In the genomic region with DNA sequence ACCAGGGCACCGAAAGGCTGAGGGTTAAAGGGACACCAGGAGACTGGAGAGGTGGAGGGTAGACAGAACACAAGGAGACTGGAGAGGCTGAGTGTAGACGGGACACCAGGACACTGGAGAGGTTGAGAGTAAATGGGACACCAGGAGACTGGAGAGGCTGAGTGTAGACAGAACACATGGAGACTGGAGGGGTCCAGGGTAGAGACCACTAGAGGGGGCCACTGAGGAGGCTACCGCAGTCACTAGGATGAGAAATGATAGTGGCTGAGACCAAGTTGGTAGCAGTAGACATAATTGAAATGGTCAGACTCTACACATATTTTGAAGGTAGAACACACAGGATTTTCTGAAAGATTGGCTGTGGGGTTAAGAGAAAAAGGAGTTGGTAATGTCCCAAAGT, we compare ENCODE assay signal across 1 cellular context.
TF ChIP-seq lines count a peak whose summit lies in the region.

No MANE protein-coding gene starts in this region.

TF ChIP-seq in HCT116, 20 proteins besides CTCF, POLR2A, EP300 and RAD21:
- TF ChIP-seq EGR1 (IDR thresholded peaks at IDR 0.05; ENCODE audit: low read depth) = no peak
- TF ChIP-seq YY1 (IDR thresholded peaks at IDR 0.05; ENCODE audit: extremely low read depth, insufficient replicate concordance, low read depth, low read length) = no peak
- no peak for TF ChIP-seq ELF1 (IDR thresholded peaks at IDR 0.05; ENCODE audit: borderline replicate concordance, low read depth)
- no peak for TF ChIP-seq SIN3A (IDR thresholded peaks at IDR 0.05; ENCODE audit: low read depth)
- no peak for TF ChIP-seq ZFX (IDR thresholded peaks at IDR 0.05)
- TF ChIP-seq CBX3 (IDR thresholded peaks at IDR 0.05; ENCODE audit: low read depth) = no peak
- TF ChIP-seq EZH2phosphoT487 (IDR thresholded peaks at IDR 0.05; ENCODE audit: borderline replicate concordance) = no peak
